Comparison of ENCODE assay signal across 20 cellular contexts in the genomic region with DNA sequence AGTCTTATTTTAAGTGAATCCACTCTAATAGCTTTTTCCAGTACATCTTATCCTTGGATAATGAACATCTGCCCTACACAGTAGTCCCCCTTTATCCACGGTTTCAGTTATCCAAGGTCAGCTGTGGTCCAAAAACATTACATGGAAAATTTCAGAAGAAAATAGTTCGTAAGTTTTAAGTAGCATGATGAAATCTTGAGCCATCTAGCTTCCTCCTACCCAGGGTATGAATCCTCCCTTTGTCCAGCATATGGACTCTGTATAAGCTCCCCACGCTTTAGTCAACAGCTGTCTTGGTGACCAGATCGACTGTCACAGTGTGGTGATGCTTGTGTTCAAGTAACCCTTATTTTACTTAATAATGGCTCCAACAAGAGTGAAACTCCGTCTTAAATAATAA.
"Had no signal": no experiment of that assay in that cellular context is flagged by ENCODE, and none has a peak within 500 bp of the region (broad histone marks: within the 10 kb centered on the region; RNA-seq: fewer than 3 reads in every experiment).

No MANE protein-coding gene starts in this region.

- H3K27me3 ChIP-seq: gastroesophageal sphincter, heart left ventricle, tibial artery had no signal

- H3K4me3 ChIP-seq: gastroesophageal sphincter, mucosa of descending colon, tibial artery had no signal

- H3K9me3 Mint-ChIP-seq: activated naive CD4-positive, alpha-beta T cell treated with anti-CD3 and anti-CD28 coated beads for 36 hours; activated T-cell treated with anti-CD3 and anti-CD28 coated beads, Interleukin-2, amount 50 U/mL, for 4 hours; immature natural killer cell; naive thymus-derived CD8-positive, alpha-beta T cell had no signal

- DNase-seq: activated CD4-positive, alpha-beta T cell treated with anti-CD3 and anti-CD28 coated beads, Interleukin-2, amount 50 U/mL, for 1 hour; activated CD4-positive, CD25-positive, alpha-beta regulatory T cell treated with anti-CD3 and anti-CD28 coated beads, Interleukin-2, amount 50 U/mL, for 72 hours; activated CD8-positive, alpha-beta memory T cell treated with anti-CD3 and anti-CD28 coated beads, Interleukin-2, amount 50 U/mL, for 4 hours; activated naive CD4-positive, alpha-beta T cell treated with anti-CD3 and anti-CD28 coated beads for 36 hours; activated T-cell treated with anti-CD3 and anti-CD28 coated beads, Interleukin-2, amount 50 U/mL, for 4 hours; anterior cingulate cortex; cortex of kidney; effector CD4-positive, alpha-beta T cell; heart left ventricle; immature natural killer cell; left ventricle myocardium superior; mucosa of descending colon; naive thymus-derived CD8-positive, alpha-beta T cell; nucleus accumbens; retina; stimulated activated CD4-positive, alpha-beta T cell treated with anti-CD3 and anti-CD28 coated beads, Interleukin-2, amount 100 ng/mL, for 24 hours; stimulated activated naive CD4-positive, alpha-beta T cell treated with Interleukin-2 at 50 U/mL for 16 hours; substantia nigra; tibial artery had no signal

- H3K27me3 Mint-ChIP-seq: naive thymus-derived CD8-positive, alpha-beta T cell had no signal

- H3K27ac Mint-ChIP-seq: activated naive CD4-positive, alpha-beta T cell treated with anti-CD3 and anti-CD28 coated beads for 36 hours had no signal

- H3K9me3 ChIP-seq: gastroesophageal sphincter, heart left ventricle, mucosa of descending colon, tibial artery had no signal
